In the genomic region with DNA sequence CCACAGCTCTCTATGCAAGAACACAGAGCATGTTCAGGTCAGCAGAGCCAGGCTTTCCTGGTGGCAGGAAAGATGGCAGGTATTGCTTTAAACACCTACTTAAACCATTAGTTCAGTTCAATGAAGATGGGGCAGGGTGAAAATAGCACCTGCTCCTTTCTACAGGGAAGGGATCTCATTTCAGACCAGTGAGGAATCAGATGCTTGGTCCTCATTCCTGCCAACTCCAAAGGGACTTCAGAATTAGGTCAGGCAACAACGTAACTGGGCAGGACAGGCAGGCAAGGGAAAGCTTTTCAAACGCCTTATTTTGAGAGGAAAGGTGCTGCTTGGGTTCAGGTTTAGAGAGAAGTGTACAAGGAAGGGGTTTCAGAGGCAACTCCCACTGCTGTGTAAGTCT, we compare ENCODE assay signal across 16 cellular contexts. TPM values are rescaled to one million over a fixed set of nuclear protein-coding genes. Genes with fewer than 3 reads are reported as not detected.
DNase-seq lines count a peak whose midpoint lies in the region; ATAC-seq and TF ChIP-seq lines count a peak whose summit lies in the region.
"Had no signal": no experiment of that assay in that cellular context is flagged by ENCODE, and none has a peak within 500 bp of the region (broad histone marks: within the 10 kb centered on the region; RNA-seq: fewer than 3 reads in every experiment).

No MANE protein-coding gene starts in this region.

- in situ Hi-C loops in G401 (cut with HindIII; ENCODE audit: low sequenced_read_pairs), result no loop called here

- no peaks in the 10 kb centered on the region for H3K36me3 Mint-ChIP-seq in glutamatergic neuron (ENCODE audit: unreplicated experiment)
- H3K36me3 Mint-ChIP-seq in activated CD8-positive, alpha-beta T cell treated with anti-CD3 and anti-CD28 coated beads, Interleukin-2, amount 10 ng/mL, durations not matched to agents 7 days and 5 days (ENCODE audit: low read depth), result no peaks in the 10 kb centered on the region
- H3K36me3 Mint-ChIP-seq: CD4-positive, CD25-positive, alpha-beta regulatory T cell; CD8-positive, alpha-beta memory T cell had no signal

- no peaks in the 10 kb centered on the region for H3K9me3 ChIP-seq in MM.1S (replicated peaks; ENCODE audit: insufficient read depth, low read length)
- H3K9me3 ChIP-seq in skeletal muscle tissue (ENCODE audit: control insufficient read depth in 3 of 3, low read length in 3 of 3), result no peaks in the 10 kb centered on the region
- H3K9me3 ChIP-seq in upper lobe of right lung, result no peaks in the 10 kb centered on the region
- H3K9me3 ChIP-seq: BE2C had no signal

- peaks cover 3% of the 10 kb centered on the region for H3K27me3 Mint-ChIP-seq in glutamatergic neuron (ENCODE audit: unreplicated experiment)
- H3K27me3 Mint-ChIP-seq in activated CD8-positive, alpha-beta T cell treated with anti-CD3 and anti-CD28 coated beads, Interleukin-2, amount 10 ng/mL, durations not matched to agents 7 days and 5 days (ENCODE audit: low read depth), result peaks cover 2% of the 10 kb centered on the region

- H3K36me3 ChIP-seq in MM.1S (replicated peaks; ENCODE audit: insufficient read depth, low read length), result no peaks in the 10 kb centered on the region
- no peaks in the 10 kb centered on the region for H3K36me3 ChIP-seq in skeletal muscle tissue (ENCODE audit: control insufficient read depth in 3 of 3, insufficient read depth in 3 of 3, low read length in 3 of 3)
- H3K36me3 ChIP-seq in upper lobe of right lung, result no peaks in the 10 kb centered on the region
- H3K36me3 ChIP-seq: BE2C had no signal

- intact Hi-C loops in upper lobe of right lung (cut with DNase I), result no loop called here

- no peak for ATAC-seq in upper lobe of right lung
- no peak for ATAC-seq in activated CD8-positive, alpha-beta T cell treated with anti-CD3 and anti-CD28 coated beads, Interleukin-2, amount 10 ng/mL, durations not matched to agents 7 days and 5 days

- no peak overlapping the region for H3K9ac ChIP-seq in MM.1S (ENCODE audit: low read length)
- H3K9ac ChIP-seq in skeletal muscle tissue (ENCODE audit: low read depth in 1 of 3, low read length in 3 of 3), result peak overlapping the region in 1 of 3 donors; percentile 46
- H3K9ac ChIP-seq: GM23248 had no signal

- H3K9me3 Mint-ChIP-seq in glutamatergic neuron (ENCODE audit: unreplicated experiment), result peaks cover 4% of the 10 kb centered on the region
- H3K9me3 Mint-ChIP-seq in activated CD8-positive, alpha-beta T cell treated with anti-CD3 and anti-CD28 coated beads, Interleukin-2, amount 10 ng/mL, durations not matched to agents 7 days and 5 days (ENCODE audit: insufficient read depth), result no peaks in the 10 kb centered on the region
- H3K9me3 Mint-ChIP-seq: CD4-positive, CD25-positive, alpha-beta regulatory T cell; CD8-positive, alpha-beta memory T cell had no signal

- H3K4me2 ChIP-seq in MM.1S (ENCODE audit: low read depth, low read length), result 0 out of 2 replicates have a peak overlapping the region, but pooled peaks have one; percentile 28

- no peaks in the 10 kb centered on the region for H3K27me3 ChIP-seq in MM.1S (replicated peaks; ENCODE audit: insufficient read depth, low read length)
- no peaks in the 10 kb centered on the region for H3K27me3 ChIP-seq in skeletal muscle tissue (ENCODE audit: control insufficient read depth in 3 of 3, insufficient read depth in 3 of 3, low read length in 3 of 3)
- no peaks in the 10 kb centered on the region for H3K27me3 ChIP-seq in upper lobe of right lung
- H3K27me3 ChIP-seq: BE2C had no signal

- no peaks in the 10 kb centered on the region for H3F3A ChIP-seq in MM.1S (ENCODE audit: insufficient read depth, low read length)

- DNase-seq in G401 (ENCODE audit: low spot score), result peak; percentile 44
- DNase-seq in MM.1S, result no peak
- no peak for DNase-seq in glutamatergic neuron
- DNase-seq in upper lobe of right lung, result no peak
- DNase-seq in NCI-H1048 (lab: John Stamatoyannopoulos, UW), result no peak
- DNase-seq in activated CD8-positive, alpha-beta T cell treated with anti-CD3 and anti-CD28 coated beads, Interleukin-2, amount 10 ng/mL, durations not matched to agents 7 days and 5 days, result no peak
- DNase-seq: ACHN; BE2C; C1 segment of cervical spinal cord; CD4-positive, CD25-positive, alpha-beta regulatory T cell; CD8-positive, alpha-beta memory T cell; COR-L47; GDM1; GM23248; HCEC 1CT had no signal

- no peak overlapping the region for H3K27ac Mint-ChIP-seq in glutamatergic neuron (ENCODE audit: unreplicated experiment)
- H3K27ac Mint-ChIP-seq in activated CD8-positive, alpha-beta T cell treated with anti-CD3 and anti-CD28 coated beads, Interleukin-2, amount 10 ng/mL, durations not matched to agents 7 days and 5 days, result no peak overlapping the region
- H3K27ac Mint-ChIP-seq: CD4-positive, CD25-positive, alpha-beta regulatory T cell; CD8-positive, alpha-beta memory T cell had no signal

- H3K9me2 ChIP-seq in MM.1S (replicated peaks; ENCODE audit: insufficient read depth, low read length), result no peaks in the 10 kb centered on the region

- peaks cover 17% of the 10 kb centered on the region for H3K4me1 Mint-ChIP-seq in glutamatergic neuron (ENCODE audit: low read depth, unreplicated experiment)
- no peaks in the 10 kb centered on the region for H3K4me1 Mint-ChIP-seq in activated CD8-positive, alpha-beta T cell treated with anti-CD3 and anti-CD28 coated beads, Interleukin-2, amount 10 ng/mL, durations not matched to agents 7 days and 5 days (ENCODE audit: low read depth)
- H3K4me1 Mint-ChIP-seq: CD4-positive, CD25-positive, alpha-beta regulatory T cell; CD8-positive, alpha-beta memory T cell had no signal

- H4K20me1 ChIP-seq in MM.1S (ENCODE audit: insufficient read depth, low read length), result no peaks in the 10 kb centered on the region

- no peak overlapping the region for H2AFZ ChIP-seq in MM.1S (ENCODE audit: low read length)
- H2AFZ ChIP-seq: GM23248 had no signal

- H3K4me3 Mint-ChIP-seq in glutamatergic neuron (ENCODE audit: unreplicated experiment), result peak overlapping the region; percentile 31
- H3K4me3 Mint-ChIP-seq in activated CD8-positive, alpha-beta T cell treated with anti-CD3 and anti-CD28 coated beads, Interleukin-2, amount 10 ng/mL, durations not matched to agents 7 days and 5 days, result no peak overlapping the region
- H3K4me3 Mint-ChIP-seq: CD4-positive, CD25-positive, alpha-beta regulatory T cell; CD8-positive, alpha-beta memory T cell had no signal

- TF ChIP-seq CTCF in MM.1S (IDR thresholded peaks at IDR 0.05; ENCODE audit: low read length) (no peak), glutamatergic neuron (IDR thresholded peaks at IDR 0.05; ENCODE audit: partially characterized antibody, unreplicated experiment) (no peak), upper lobe of right lung (IDR thresholded peaks at IDR 0.05) (no peak)

- H3K27ac ChIP-seq in MM.1S (ENCODE audit: low read length), result no peak overlapping the region
- H3K27ac ChIP-seq in skeletal muscle tissue (ENCODE audit: low read depth, low read length), result peak overlapping the region; percentile 16
- no peak overlapping the region for H3K27ac ChIP-seq in upper lobe of right lung
- H3K27ac ChIP-seq: GM23248 had no signal

- CTCF ChIA-PET in activated CD8-positive, alpha-beta T cell treated with anti-CD3 and anti-CD28 coated beads, Interleukin-2, amount 10 ng/mL, durations not matched to agents 7 days and 5 days (lab: Charles Lee), result no interaction called here

- POLR2A ChIA-PET in activated CD8-positive, alpha-beta T cell treated with anti-CD3 and anti-CD28 coated beads, Interleukin-2, amount 10 ng/mL, durations not matched to agents 7 days and 5 days (lab: Charles Lee), result no interaction called here

- no peaks in the 10 kb centered on the region for H3K79me2 ChIP-seq in MM.1S (ENCODE audit: low read length)

- no peak overlapping the region for H3K4me3 ChIP-seq in MM.1S (ENCODE audit: low read length)
- H3K4me3 ChIP-seq in skeletal muscle tissue (ENCODE audit: low read length in 3 of 3), result no peak overlapping the region
- no peak overlapping the region for H3K4me3 ChIP-seq in upper lobe of right lung
- H3K4me3 ChIP-seq: GM23248 had no signal

- peaks cover 19% of the 10 kb centered on the region for H3K4me1 ChIP-seq in MM.1S (ENCODE audit: low read length)
- H3K4me1 ChIP-seq in skeletal muscle tissue (ENCODE audit: control insufficient read depth in 3 of 3, insufficient read depth in 3 of 3, low read length in 3 of 3), result peaks cover 21 to 25% (median 24%) of the 10 kb centered on the region in 3 donors
- H3K4me1 ChIP-seq in upper lobe of right lung, result no peaks in the 10 kb centered on the region
- H3K4me1 ChIP-seq: BE2C had no signal

RNA-seq across cellular contexts. Expression of a gene that starts 12.6 kb away (rescaled TPM):
- total RNA-seq in G401 (2014; rRNA removed; shearing (Covaris generic)), result 4,982 and 6,687 TPM in 2 replicates
- total RNA-seq in glutamatergic neuron (ENCODE audit: unreplicated experiment) (874 TPM), skeletal muscle tissue (2,242 TPM), upper lobe of right lung (1,176 TPM)
- total RNA-seq in activated CD8-positive, alpha-beta T cell treated with anti-CD3 and anti-CD28 coated beads, Interleukin-2, amount 10 ng/mL, durations not matched to agents 7 days and 5 days, result 1,000 to 10,000 TPM; 1,755 to 1,800 TPM
